In the genomic region with DNA sequence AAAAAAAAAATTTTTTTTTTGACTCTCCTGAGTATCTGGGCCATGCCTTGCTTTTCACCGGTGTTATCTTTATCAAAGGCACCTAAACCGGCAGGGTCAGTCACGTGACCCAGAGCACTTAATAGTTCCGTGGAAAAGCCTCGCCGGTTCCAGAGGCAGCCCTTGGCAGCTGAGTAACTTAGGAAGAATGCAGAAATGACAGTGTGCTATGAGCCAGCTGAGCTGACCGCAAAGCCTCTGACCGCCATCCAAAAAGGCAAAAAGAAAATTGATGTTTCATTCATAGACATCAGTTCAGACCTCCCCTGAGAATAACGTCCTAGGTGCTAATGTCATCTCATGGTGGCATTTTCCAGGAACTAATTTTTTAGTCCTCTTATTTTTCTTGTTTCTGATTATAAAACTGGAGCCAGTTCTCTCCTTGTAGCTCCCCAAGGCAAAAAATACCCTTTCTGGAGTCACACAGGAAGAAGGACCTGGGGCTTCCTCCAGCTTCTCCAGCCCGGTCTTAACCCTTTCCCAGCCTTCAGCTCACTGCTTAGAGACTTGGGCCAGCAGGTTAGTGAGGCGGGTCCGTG, we compare ENCODE assay signal across 2 cellular contexts.
TF ChIP-seq lines count a peak whose summit lies in the region.

No MANE protein-coding gene starts in this region.

TF ChIP-seq in Ishikawa, 13 proteins besides CTCF, POLR2A, EP300 and RAD21:
- TF ChIP-seq, protein P1, sequence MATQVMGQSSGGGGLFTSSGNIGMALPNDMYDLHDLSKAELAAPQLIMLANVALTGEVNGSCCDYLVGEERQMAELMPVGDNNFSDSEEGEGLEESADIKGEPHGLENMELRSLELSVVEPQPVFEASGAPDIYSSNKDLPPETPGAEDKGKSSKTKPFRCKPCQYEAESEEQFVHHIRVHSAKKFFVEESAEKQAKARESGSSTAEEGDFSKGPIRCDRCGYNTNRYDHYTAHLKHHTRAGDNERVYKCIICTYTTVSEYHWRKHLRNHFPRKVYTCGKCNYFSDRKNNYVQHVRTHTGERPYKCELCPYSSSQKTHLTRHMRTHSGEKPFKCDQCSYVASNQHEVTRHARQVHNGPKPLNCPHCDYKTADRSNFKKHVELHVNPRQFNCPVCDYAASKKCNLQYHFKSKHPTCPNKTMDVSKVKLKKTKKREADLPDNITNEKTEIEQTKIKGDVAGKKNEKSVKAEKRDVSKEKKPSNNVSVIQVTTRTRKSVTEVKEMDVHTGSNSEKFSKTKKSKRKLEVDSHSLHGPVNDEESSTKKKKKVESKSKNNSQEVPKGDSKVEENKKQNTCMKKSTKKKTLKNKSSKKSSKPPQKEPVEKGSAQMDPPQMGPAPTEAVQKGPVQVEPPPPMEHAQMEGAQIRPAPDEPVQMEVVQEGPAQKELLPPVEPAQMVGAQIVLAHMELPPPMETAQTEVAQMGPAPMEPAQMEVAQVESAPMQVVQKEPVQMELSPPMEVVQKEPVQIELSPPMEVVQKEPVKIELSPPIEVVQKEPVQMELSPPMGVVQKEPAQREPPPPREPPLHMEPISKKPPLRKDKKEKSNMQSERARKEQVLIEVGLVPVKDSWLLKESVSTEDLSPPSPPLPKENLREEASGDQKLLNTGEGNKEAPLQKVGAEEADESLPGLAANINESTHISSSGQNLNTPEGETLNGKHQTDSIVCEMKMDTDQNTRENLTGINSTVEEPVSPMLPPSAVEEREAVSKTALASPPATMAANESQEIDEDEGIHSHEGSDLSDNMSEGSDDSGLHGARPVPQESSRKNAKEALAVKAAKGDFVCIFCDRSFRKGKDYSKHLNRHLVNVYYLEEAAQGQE (IDR thresholded peaks at IDR 0.05; ENCODE audit: low read depth) = no peak
- TF ChIP-seq CEBPB (IDR thresholded peaks at IDR 0.05) (no peak), NFIC (IDR thresholded peaks at IDR 0.05) (peak; percentile 70), TCF12 (IDR thresholded peaks at IDR 0.05; ENCODE audit: low read depth) (no peak), ZBTB7A (IDR thresholded peaks at IDR 0.05; ENCODE audit: low read depth) (no peak), USF1 (IDR thresholded peaks at IDR 0.05) (peak; percentile 93), EGR1 (IDR thresholded peaks at IDR 0.05) (no peak), TEAD4 (IDR thresholded peaks at IDR 0.05) (peak; percentile 89), YY1 (IDR thresholded peaks at IDR 0.05; ENCODE audit: low read depth) (0 out of 2 replicates have a peak, but pooled peaks have one; percentile 52), FOXM1 (IDR thresholded peaks at IDR 0.05; ENCODE audit: borderline replicate concordance, low read depth) (no peak), CREB1 (IDR thresholded peaks at IDR 0.05; ENCODE audit: low read depth) (no peak), TAF1 (IDR thresholded peaks at IDR 0.05; ENCODE audit: low read depth) (no peak)
- TF ChIP-seq, protein P2, sequence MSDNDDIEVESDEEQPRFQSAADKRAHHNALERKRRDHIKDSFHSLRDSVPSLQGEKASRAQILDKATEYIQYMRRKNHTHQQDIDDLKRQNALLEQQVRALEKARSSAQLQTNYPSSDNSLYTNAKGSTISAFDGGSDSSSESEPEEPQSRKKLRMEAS (IDR thresholded peaks at IDR 0.05) = 0 out of 2 replicates have a peak, but pooled peaks have one; percentile 33

TF ChIP-seq in K562, 482 proteins besides CTCF, POLR2A, EP300 and RAD21 (continued from another document and continues in another):
- TF ChIP-seq TRIM25 (IDR thresholded peaks at IDR 0.05; ENCODE audit: borderline replicate concordance) (no peak), ZNF23 (CRISPR knock-in tag; IDR thresholded peaks at IDR 0.05) (no peak), SIN3B (IDR thresholded peaks at IDR 0.05; ENCODE audit: low read depth) (no peak), SLC30A9 (CRISPR knock-in tag; IDR thresholded peaks at IDR 0.05) (no peak), ZNF780A (CRISPR knock-in tag; IDR thresholded peaks at IDR 0.05) (no peak), SP2 (IDR thresholded peaks at IDR 0.05; ENCODE audit: extremely low read depth, low read depth, low read length, poor library complexity, severe bottlenecking) (no peak), JUN (IDR thresholded peaks at IDR 0.05; ENCODE audit: borderline replicate concordance, low read depth, low read length) (peak; percentile 86), JUN (CRISPR knock-in tag; IDR thresholded peaks at IDR 0.05; ENCODE audit: borderline replicate concordance) (no peak), ZNF324 (CRISPR knock-in tag; IDR thresholded peaks at IDR 0.05) (no peak), MEF2D (tag; conservative IDR thresholded peaks at IDR 0.05; ENCODE audit: low read depth) (0 out of 2 replicates have a peak, but pooled peaks have one; percentile 36), ZNF280B (CRISPR knock-in tag; IDR thresholded peaks at IDR 0.05) (no peak), RFX5 (IDR thresholded peaks at IDR 0.05; ENCODE audit: low read depth, low read length) (no peak), MAFG (tag; conservative IDR thresholded peaks at IDR 0.05) (no peak), ATF6 (CRISPR knock-in tag; IDR thresholded peaks at IDR 0.05) (no peak), KDM1A (IDR thresholded peaks at IDR 0.05) (no peak; a peak in 2 of 4 replicates), POLR2H (tag; IDR thresholded peaks at IDR 0.05; ENCODE audit: low read depth) (no peak), MTA1 (IDR thresholded peaks at IDR 0.05; ENCODE audit: borderline replicate concordance) (peak; percentile 80; the same call in 1 of the 2 replicates), SAFB (IDR thresholded peaks at IDR 0.05; ENCODE audit: borderline replicate concordance, low read depth, low read length) (no peak), GATAD2B (IDR thresholded peaks at IDR 0.05; ENCODE audit: borderline replicate concordance) (no peak), SRSF3 (IDR thresholded peaks at IDR 0.05; ENCODE audit: insufficient read depth, low read length) (no peak), ZBED1 (IDR thresholded peaks at IDR 0.05) (no peak), DMBX1 (CRISPR knock-in tag; IDR thresholded peaks at IDR 0.05; ENCODE audit: borderline replicate concordance) (no peak), ZNF518B (CRISPR knock-in tag; IDR thresholded peaks at IDR 0.05) (no peak), ZC3H4 (CRISPR knock-in tag; IDR thresholded peaks at IDR 0.05; ENCODE audit: borderline replicate concordance) (no peak), ZNF592 (IDR thresholded peaks at IDR 0.05) (peak; percentile 56; the same call in 1 of the 2 replicates)
- TF ChIP-seq, protein P3, sequence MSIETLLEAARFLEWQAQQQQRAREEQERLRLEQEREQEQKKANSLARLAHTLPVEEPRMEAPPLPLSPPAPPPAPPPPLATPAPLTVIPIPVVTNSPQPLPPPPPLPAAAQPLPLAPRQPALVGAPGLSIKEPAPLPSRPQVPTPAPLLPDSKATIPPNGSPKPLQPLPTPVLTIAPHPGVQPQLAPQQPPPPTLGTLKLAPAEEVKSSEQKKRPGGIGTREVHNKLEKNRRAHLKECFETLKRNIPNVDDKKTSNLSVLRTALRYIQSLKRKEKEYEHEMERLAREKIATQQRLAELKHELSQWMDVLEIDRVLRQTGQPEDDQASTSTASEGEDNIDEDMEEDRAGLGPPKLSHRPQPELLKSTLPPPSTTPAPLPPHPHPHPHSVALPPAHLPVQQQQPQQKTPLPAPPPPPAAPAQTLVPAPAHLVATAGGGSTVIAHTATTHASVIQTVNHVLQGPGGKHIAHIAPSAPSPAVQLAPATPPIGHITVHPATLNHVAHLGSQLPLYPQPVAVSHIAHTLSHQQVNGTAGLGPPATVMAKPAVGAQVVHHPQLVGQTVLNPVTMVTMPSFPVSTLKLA (conservative IDR thresholded peaks at IDR 0.05) = peak in 1 of 2 experiments; percentile 55; a peak in 2 of 4 replicates
- TF ChIP-seq, protein P4, sequence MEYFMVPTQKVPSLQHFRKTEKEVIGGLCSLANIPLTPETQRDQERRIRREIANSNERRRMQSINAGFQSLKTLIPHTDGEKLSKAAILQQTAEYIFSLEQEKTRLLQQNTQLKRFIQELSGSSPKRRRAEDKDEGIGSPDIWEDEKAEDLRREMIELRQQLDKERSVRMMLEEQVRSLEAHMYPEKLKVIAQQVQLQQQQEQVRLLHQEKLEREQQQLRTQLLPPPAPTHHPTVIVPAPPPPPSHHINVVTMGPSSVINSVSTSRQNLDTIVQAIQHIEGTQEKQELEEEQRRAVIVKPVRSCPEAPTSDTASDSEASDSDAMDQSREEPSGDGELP (CRISPR knock-in tag; IDR thresholded peaks at IDR 0.05; ENCODE audit: borderline replicate concordance) = peak; percentile 99
